8 cellular contexts compared by ENCODE assay signal in the genomic region with DNA sequence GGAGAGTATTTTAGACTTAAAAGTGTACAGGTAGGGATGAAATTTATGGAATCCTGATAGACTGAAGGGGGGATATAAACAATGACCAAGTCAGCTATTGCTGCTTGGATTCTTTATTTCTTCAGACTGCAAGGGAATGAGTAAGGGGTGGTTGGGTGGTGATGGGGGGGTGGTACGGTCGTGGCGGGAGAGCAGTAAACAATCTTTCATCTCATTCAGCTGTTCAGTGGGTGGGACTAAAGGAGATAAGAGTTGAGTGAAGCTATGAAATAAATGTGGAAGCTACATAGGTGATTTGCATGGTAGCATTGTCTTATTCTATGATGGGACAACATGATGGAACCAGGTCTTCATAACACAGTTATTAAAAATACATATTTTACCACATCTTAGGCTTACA. TPM values are rescaled to one million over a fixed set of nuclear protein-coding genes. Genes with fewer than 3 reads are reported as not detected.
DNase-seq lines count a peak whose midpoint lies in the region; ATAC-seq and TF ChIP-seq lines count a peak whose summit lies in the region.

No MANE protein-coding gene starts in this region.

- BruUV-seq in OCI-LY7 (replicated peaks; lab: Mats Ljungman, UMichigan) = no TSS peak

- CTCF ChIA-PET in OCI-LY7 (lab: Charles Lee; ENCODE audit: unreplicated experiment) = interaction anchor here (0.7 to 4.2 kb wide), 4 partner anchors 11 to 93 kb away, joined by 3 to 23 read pairs (median 6); no protein-coding TSS in a partner anchor

- no peaks in the 10 kb centered on the region for H3K9me2 ChIP-seq in OCI-LY7 (ENCODE audit: insufficient read depth, low read length)

- peak overlapping the region; percentile 94 for H3K4me2 ChIP-seq in OCI-LY7 (ENCODE audit: low read length)

- no peak for ATAC-seq in HG02970 (IDR thresholded peaks at IDR 0.05; ENCODE audit: low FRiP score, unreplicated experiment)

- POLR2A ChIA-PET in OCI-LY7 (lab: Charles Lee) = interaction anchor here (1.2 to 8.0 kb wide), 7 partner anchors 10 to 93 kb away, joined by 3 to 196 read pairs (median 11); no protein-coding TSS in a partner anchor

- no peaks in the 10 kb centered on the region for H3K27me3 ChIP-seq in neutrophil

- TF ChIP-seq CTCF in GM12864 (IDR thresholded peaks at IDR 0.05; ENCODE audit: low read depth, low read length, missing control alignments) (no peak), OCI-LY7 (conservative IDR thresholded peaks at IDR 0.05; ENCODE audit: low read length) (no peak), coronary artery (IDR thresholded peaks at IDR 0.05) (no peak), neutrophil (IDR thresholded peaks at IDR 0.05) (no peak)

- H3K79me2 ChIP-seq in OCI-LY7 (ENCODE audit: insufficient read depth, low read depth, low read length) = peaks cover 79% of the 10 kb centered on the region

- H3K27ac ChIP-seq in OCI-LY7 (ENCODE audit: low read depth, low read length, poor library complexity, severe bottlenecking) = peak overlapping the region; percentile 90
- peak overlapping the region; percentile 95 to 98 for H3K27ac ChIP-seq in coronary artery
- peak overlapping the region; percentile 96 for H3K27ac ChIP-seq in neutrophil

- H3K4me3 ChIP-seq in GM12864 (ENCODE audit: low read depth, low read length) (peak overlapping the region; percentile 98), OCI-LY7 (ENCODE audit: low read depth, low read length, poor library complexity, severe bottlenecking) (peak overlapping the region; percentile 89), coronary artery (peak overlapping the region; percentile 90), neutrophil (ENCODE audit: low read depth in 1 of 2, low read length in 1 of 2) (peak overlapping the region; percentile 90 to 92)

- intact Hi-C loops in OCI-LY7 (cut with micrococcal nuclease; ENCODE audit: unreplicated experiment) = loop anchor here (5.0 to 10.0 kb wide), 3 partner anchors 105 to 482 kb away; a partner anchor contains a TSS

- H4K20me1 ChIP-seq in OCI-LY7 (ENCODE audit: insufficient read depth, low read length) = peaks cover 44% of the 10 kb centered on the region

- no peaks in the 10 kb centered on the region for H3K9me3 ChIP-seq in OCI-LY7 (ENCODE audit: low read length)
- H3K9me3 ChIP-seq in neutrophil = no peaks in the 10 kb centered on the region

- no peak overlapping the region for H2AFZ ChIP-seq in OCI-LY7 (ENCODE audit: low read length)

- peaks cover 48% of the 10 kb centered on the region for H3K36me3 ChIP-seq in OCI-LY7 (ENCODE audit: insufficient read depth, low read length)
- H3K36me3 ChIP-seq in neutrophil = no peaks in the 10 kb centered on the region

- H3K4me1 ChIP-seq in OCI-LY7 (ENCODE audit: insufficient read depth, low read length, poor library complexity, severe bottlenecking) (peaks cover 47% of the 10 kb centered on the region), neutrophil (ENCODE audit: control insufficient read depth in 1 of 2, insufficient read depth in 1 of 2, low read depth in 1 of 2, low read length in 1 of 2) (peaks cover 27 to 44% of the 10 kb centered on the region in 2 experiments)

- DNase-seq in GM12864 (ENCODE audit: low read depth) (no peak), OCI-LY7 (ENCODE audit: low spot score) (peak; percentile 44), coronary artery (ENCODE audit: low spot score) (no peak), kidney tubule cell (ENCODE audit: low spot score) (no peak), NCI-H1436 (lab: John Stamatoyannopoulos, UW) (no peak), GM19238 (ENCODE audit: insufficient read length, low spot score) (no peak)

RNA-seq across cellular contexts. Expression of a gene that starts 1.8 kb away (rescaled TPM):
- total RNA-seq in OCI-LY7 (2014; rRNA removed; shearing (Covaris generic)) = 175 and 287 TPM in 2 replicates
- total RNA-seq in OCI-LY7 (2022) = 270 and 271 TPM in 2 replicates
